Comparison of ENCODE assay signal across 8 cellular contexts in genomic region chr17:59829217-59830006, GRCh38.
DNase-seq lines count a peak whose midpoint lies in the region; ATAC-seq and TF ChIP-seq lines count a peak whose summit lies in the region.

No MANE protein-coding gene starts in this region.

- no peaks in the 10 kb centered on the region for H3K27me3 ChIP-seq in MG63
- no peaks in the 10 kb centered on the region for H3K27me3 ChIP-seq in SJSA1 (replicated peaks)

- DNase-seq in stimulated activated CD4-positive, alpha-beta T cell treated with anti-CD3 and anti-CD28 coated beads, Interleukin-2, amount 100 ng/mL, for 4 hours (ENCODE audit: low read depth): peak; percentile 61
- DNase-seq in stimulated activated CD4-positive, alpha-beta T cell treated with anti-CD3 and anti-CD28 coated beads, Interleukin-4, amount 100 ng/mL, for 1 hour: no peak
- DNase-seq in HEK293T (ENCODE audit: extremely low spot score) (peak; percentile 41), MG63 (peak; percentile 45), SJSA1 (ENCODE audit: low read depth in 1 of 2, low spot score in 2 of 2) (peak; percentile 88 to 98), natural killer cell (no peak)
- DNase-seq in effector memory CD8-positive, alpha-beta T cell: no peak
- DNase-seq in effector CD8-positive, alpha-beta T cell (lab: John Stamatoyannopoulos, UW): no peak

- peaks cover 78% of the 10 kb centered on the region for H3K4me1 ChIP-seq in SJSA1 (replicated peaks)

- H3K36me3 Mint-ChIP-seq in effector memory CD8-positive, alpha-beta T cell (ENCODE audit: insufficient read depth): peaks cover 16% of the 10 kb centered on the region
- no peaks in the 10 kb centered on the region for H3K36me3 Mint-ChIP-seq in natural killer cell

- TF ChIP-seq CTCF in natural killer cell (IDR thresholded peaks at IDR 0.05): no peak

- ATAC-seq in effector memory CD8-positive, alpha-beta T cell (replicated peaks): peak; percentile 88
- ATAC-seq in natural killer cell: peak; percentile 92 to 97 (median 96)

- H3K4me3 ChIP-seq in MG63 (peak overlapping the region; percentile 2; the same call in 1 of the 2 replicates), SJSA1 (peak overlapping the region; percentile 3)

- H3K4me3 Mint-ChIP-seq in effector memory CD8-positive, alpha-beta T cell: peak overlapping the region; percentile 77 to 79
- peak overlapping the region; percentile 81 for H3K4me3 Mint-ChIP-seq in natural killer cell

- no peaks in the 10 kb centered on the region for H3K9me3 ChIP-seq in MG63
- H3K9me3 ChIP-seq in SJSA1 (replicated peaks): no peaks in the 10 kb centered on the region

- H3K27ac Mint-ChIP-seq in effector memory CD8-positive, alpha-beta T cell: peak overlapping the region; percentile 95 to 97
- peak overlapping the region; percentile 91 to 97 for H3K27ac Mint-ChIP-seq in natural killer cell

- peak overlapping the region; percentile 97 for H3K27ac ChIP-seq in SJSA1

- POLR2A ChIA-PET in HEK293T (lab: Yijun Ruan, JAX): interaction anchor here (0.6 to 1.5 kb wide), 2 partner anchors 8 to 43 kb away, joined by 3 to 7 read pairs; no protein-coding TSS in a partner anchor

- H3K36me3 ChIP-seq in MG63: peaks cover 5% of the 10 kb centered on the region
- no peaks in the 10 kb centered on the region for H3K36me3 ChIP-seq in SJSA1

- H3K27me3 Mint-ChIP-seq in effector memory CD8-positive, alpha-beta T cell: no peaks in the 10 kb centered on the region
- no peaks in the 10 kb centered on the region for H3K27me3 Mint-ChIP-seq in natural killer cell (ENCODE audit: low read depth in 2 of 2)

- peaks cover 34 to 54% of the 10 kb centered on the region in 2 donors for H3K4me1 Mint-ChIP-seq in effector memory CD8-positive, alpha-beta T cell (ENCODE audit: low read depth in 2 of 2)
- H3K4me1 Mint-ChIP-seq in natural killer cell: peaks cover 41 to 44% of the 10 kb centered on the region in 2 donors

- H3K9me3 Mint-ChIP-seq in effector memory CD8-positive, alpha-beta T cell: no peaks in the 10 kb centered on the region
- no peaks in the 10 kb centered on the region for H3K9me3 Mint-ChIP-seq in natural killer cell

- CTCF ChIA-PET in HEK293T (lab: Yijun Ruan, JAX): no interaction called here

- intact Hi-C loops in natural killer cell (cut with micrococcal nuclease): loop anchor here (1.0 kb wide), 2 partner anchors 8 to 43 kb away; no protein-coding TSS in a partner anchor

TF ChIP-seq in HEK293T, 16 proteins besides CTCF, POLR2A, EP300 and RAD21:
- TF ChIP-seq NFRKB (IDR thresholded peaks at IDR 0.05): no peak
- TF ChIP-seq CTBP1 (IDR thresholded peaks at IDR 0.05; ENCODE audit: borderline replicate concordance): no peak
- TF ChIP-seq FOXK2 (IDR thresholded peaks at IDR 0.05): no peak
- TF ChIP-seq L3MBTL2 (conservative IDR thresholded peaks at IDR 0.05): no peak
- TF ChIP-seq SP1 (IDR thresholded peaks at IDR 0.05): no peak
- TF ChIP-seq SUZ12 (IDR thresholded peaks at IDR 0.05): no peak
- TF ChIP-seq LEF1 (IDR thresholded peaks at IDR 0.05; ENCODE audit: borderline replicate concordance): no peak
- TF ChIP-seq BHLHE40 (IDR thresholded peaks at IDR 0.05; ENCODE audit: borderline replicate concordance): no peak
- no peak for TF ChIP-seq ELF4 (IDR thresholded peaks at IDR 0.05)
- no peak for TF ChIP-seq ZNF384 (IDR thresholded peaks at IDR 0.05)
- no peak for TF ChIP-seq FOXM1 (IDR thresholded peaks at IDR 0.05; ENCODE audit: borderline replicate concordance)
- no peak for TF ChIP-seq PKNOX1 (IDR thresholded peaks at IDR 0.05)

Comparison
In these comparisons a context has a peak if more than half of its experiments do, and no peak if none do; other contexts are left out.
1. DNase-seq: peak in stimulated activated CD4-positive, alpha-beta T cell treated with anti-CD3 and anti-CD28 coated beads, Interleukin-2, amount 100 ng/mL, for 4 hours (single experiment), HEK293T (single experiment), MG63 (single experiment) and SJSA1 (2 of 2); none in stimulated activated CD4-positive, alpha-beta T cell treated with anti-CD3 and anti-CD28 coated beads, Interleukin-4, amount 100 ng/mL, for 1 hour (single experiment), effector memory CD8-positive, alpha-beta T cell (0 of 3), natural killer cell (single experiment) and effector CD8-positive, alpha-beta T cell (single experiment).